Comparison of ENCODE assay signal across 10 cellular contexts in genomic region chr10:22704348-22705341, GRCh38. TPM values are rescaled to one million over a fixed set of nuclear protein-coding genes. Genes with fewer than 3 reads are reported as not detected.
DNase-seq lines count a peak whose midpoint lies in the region; ATAC-seq and TF ChIP-seq lines count a peak whose summit lies in the region.
"Had no signal": no experiment of that assay in that cellular context is flagged by ENCODE, and none has a peak within 500 bp of the region (broad histone marks: within the 10 kb centered on the region; RNA-seq: fewer than 3 reads in every experiment).

No MANE protein-coding gene starts in this region.

- peaks cover 51% of the 10 kb centered on the region for H3K36me3 Mint-ChIP-seq in T-cell

- intact Hi-C loops in left ventricle myocardium superior (cut with micrococcal nuclease) = no loop called here
- intact Hi-C loops in left ventricle myocardium inferior (cut with micrococcal nuclease) = no loop called here

- H3K9me3 ChIP-seq in left ventricle myocardium inferior (replicated peaks) = no peaks in the 10 kb centered on the region

- H3K4me3 ChIP-seq in left ventricle myocardium inferior (no peak overlapping the region), foreskin fibroblast (ENCODE audit: low read depth in 1 of 2, low read length in 2 of 2) (no peak overlapping the region)

- H3K4me1 Mint-ChIP-seq in T-cell = peaks cover 98% of the 10 kb centered on the region in 3 donors
- H3K4me1 Mint-ChIP-seq in stimulated activated naive CD8-positive, alpha-beta T cell treated with anti-CD3 and anti-CD28 coated beads, Interleukin-15, amount 100 ng/mL, for 72 hours = peaks cover 97% of the 10 kb centered on the region

- H3K9me3 Mint-ChIP-seq in T-cell = no peaks in the 10 kb centered on the region
- peaks cover 0 to 7% of the 10 kb centered on the region in 2 donors for H3K9me3 Mint-ChIP-seq in stimulated activated naive CD8-positive, alpha-beta T cell treated with anti-CD3 and anti-CD28 coated beads, Interleukin-15, amount 100 ng/mL, for 72 hours

- peak overlapping the region; percentile 17 to 59 (median 32) for H3K4me3 Mint-ChIP-seq in T-cell
- peak overlapping the region; percentile 28 to 54 for H3K4me3 Mint-ChIP-seq in stimulated activated naive CD8-positive, alpha-beta T cell treated with anti-CD3 and anti-CD28 coated beads, Interleukin-15, amount 100 ng/mL, for 72 hours

- peak; percentile 47 for ATAC-seq in left ventricle myocardium superior
- peak; percentile 45 for ATAC-seq in HG02852 (IDR thresholded peaks at IDR 0.05; ENCODE audit: unreplicated experiment)
- no peak for ATAC-seq in T-cell (replicated peaks in 1 of 4)
- peak; percentile 29 for ATAC-seq in stimulated activated naive CD8-positive, alpha-beta T cell treated with anti-CD3 and anti-CD28 coated beads, Interleukin-15, amount 100 ng/mL, for 72 hours
- ATAC-seq in GM18517 (IDR thresholded peaks at IDR 0.05; ENCODE audit: unreplicated experiment) = no peak

- no peaks in the 10 kb centered on the region for H3K27me3 ChIP-seq in left ventricle myocardium inferior (ENCODE audit: low read depth)

- peaks cover 10% of the 10 kb centered on the region for H3K4me1 ChIP-seq in left ventricle myocardium inferior

- CTCF ChIA-PET in T-cell (lab: Charles Lee) = interaction anchor here (0.6 to 1.3 kb wide), 6 partner anchors 8 to 461 kb away, joined by 3 to 7 read pairs (median 4); no protein-coding TSS in a partner anchor

- H3K27ac Mint-ChIP-seq in T-cell = peak overlapping the region; percentile 85 to 93
- H3K27ac Mint-ChIP-seq in stimulated activated naive CD8-positive, alpha-beta T cell treated with anti-CD3 and anti-CD28 coated beads, Interleukin-15, amount 100 ng/mL, for 72 hours = peak overlapping the region; percentile 27 to 82

- DNase-seq in left ventricle myocardium superior (no peak), left ventricle myocardium inferior (no peak), T-cell (no peak), KBM-7 (no peak), foreskin fibroblast (no peak)
- no peak for DNase-seq in stimulated activated naive CD8-positive, alpha-beta T cell treated with anti-CD3 and anti-CD28 coated beads, Interleukin-15, amount 100 ng/mL, for 72 hours
- DNase-seq: NK-92 treated with Interleukin-12 subunit alpha and Interleukin-12 subunit beta, amount 100 ng/mL, for 24 hours had no signal

- TF ChIP-seq CTCF in left ventricle myocardium inferior (IDR thresholded peaks at IDR 0.05; ENCODE audit: borderline replicate concordance) (no peak), foreskin fibroblast (IDR thresholded peaks at IDR 0.05; ENCODE audit: low read depth, low read length) (no peak)

- no peak overlapping the region for H3K27ac ChIP-seq in left ventricle myocardium inferior (replicated peaks)
- H3K27ac ChIP-seq: C4-2B had no signal

- H3K36me3 ChIP-seq in left ventricle myocardium inferior = no peaks in the 10 kb centered on the region

- POLR2A ChIA-PET in T-cell (lab: Charles Lee) = interaction anchor here (0.6 to 1.4 kb wide), 10 partner anchors 9 to 627 kb away, joined by 3 to 10 read pairs (median 4); no protein-coding TSS in a partner anchor

- no peaks in the 10 kb centered on the region for H3K27me3 Mint-ChIP-seq in T-cell
- H3K27me3 Mint-ChIP-seq in stimulated activated naive CD8-positive, alpha-beta T cell treated with anti-CD3 and anti-CD28 coated beads, Interleukin-15, amount 100 ng/mL, for 72 hours = no peaks in the 10 kb centered on the region

- in situ Hi-C loops in KBM-7 (cut with MboI; ENCODE audit: low pct_unique_long_range_greater_than_20kb, low sequenced_read_pairs) = no loop called here

RNA-seq across cellular contexts. Expression of gene PIP4K2A, which starts 9.7 kb away (rescaled TPM):
- 12.1 TPM for total RNA-seq in left ventricle myocardium superior
- total RNA-seq in left ventricle myocardium inferior = 12.6 TPM
- total RNA-seq in T-cell = 100 to 1,000 TPM; 129 to 238 (median 160) TPM

Comparison
In these comparisons a context has a peak if more than half of its experiments do, and no peak if none do; other contexts are left out.
1. ATAC-seq: peak in left ventricle myocardium superior (single experiment), HG02852 (single experiment) and stimulated activated naive CD8-positive, alpha-beta T cell treated with anti-CD3 and anti-CD28 coated beads, Interleukin-15, amount 100 ng/mL, for 72 hours (single experiment); none in T-cell (0 of 4) and GM18517 (single experiment).